Comparison of ENCODE assay signal across 35 cellular contexts in the genomic region with DNA sequence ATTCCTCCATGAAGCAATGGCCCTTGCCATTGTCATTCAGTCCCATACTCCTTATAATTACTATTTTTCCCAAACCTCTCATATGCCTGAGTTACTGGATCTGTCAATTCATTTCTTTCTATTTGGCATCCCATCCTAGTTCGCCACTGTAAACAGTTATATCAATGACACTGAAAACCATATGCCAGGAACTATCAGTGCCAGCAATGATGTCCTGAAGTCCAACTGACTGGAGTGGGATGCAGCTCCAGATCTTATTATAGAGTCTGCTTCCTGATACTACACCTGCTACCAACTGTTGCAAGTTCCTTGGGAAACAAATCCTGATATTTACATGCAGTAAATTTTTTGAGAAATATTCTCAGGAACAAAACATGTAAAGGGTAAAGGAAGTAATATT. TPM values are rescaled to one million over a fixed set of nuclear protein-coding genes. Genes with fewer than 3 reads are reported as not detected.
"Had no signal": no experiment of that assay in that cellular context is flagged by ENCODE, and none has a peak within 500 bp of the region (broad histone marks: within the 10 kb centered on the region; RNA-seq: fewer than 3 reads in every experiment).

No MANE protein-coding gene starts in this region.

- H3K27me3 Mint-ChIP-seq: activated B cell treated with CpG ODN at 0.5 μM for 24 hours, IgD-negative memory B cell had no signal

- H3K4me3 Mint-ChIP-seq: activated B cell treated with CpG ODN at 0.5 μM for 24 hours; activated CD4-positive, alpha-beta memory T cell treated with anti-CD3 and anti-CD28 coated beads for 36 hours; activated naive CD4-positive, alpha-beta T cell treated with anti-CD3 and anti-CD28 coated beads for 36 hours; activated T-cell treated with anti-CD3 and anti-CD28 coated beads, Interleukin-2, amount 50 U/mL, for 4 hours; activated T-helper 1 cell treated with anti-CD3 and anti-CD28 coated beads, Interleukin-12 subunit alpha, Interleukin-12 subunit beta, Interleukin-2, Interleukin-4 antibody, amounts not matched to agents 30 ng/mL and 10 ng/mL and 1 ng/mL, durations not matched to agents 14 hours and 24 hours and 36 hours; IgD-negative memory B cell had no signal

- ATAC-seq: activated naive CD4-positive, alpha-beta T cell treated with anti-CD3 and anti-CD28 coated beads, Interleukin-2, amount 50 U/mL, for 72 hours; activated T-cell treated with anti-CD3 and anti-CD28 coated beads, Interleukin-2, amount 50 U/mL, for 4 hours; body of pancreas; PC-3; SK-N-SH treated with all-trans-retinoic acid at 6 μM for 48 hours had no signal

- DNase-seq: activated B cell treated with CpG ODN at 0.5 μM for 24 hours; activated CD4-positive, alpha-beta memory T cell treated with anti-CD3 and anti-CD28 coated beads for 36 hours; activated CD4-positive, alpha-beta T cell treated with anti-CD3 and anti-CD28 coated beads for 4 hours; activated CD4-positive, alpha-beta T cell treated with anti-CD3 and anti-CD28 coated beads, Interleukin-2, amount 50 U/mL, for 1 hour; activated CD4-positive, CD25-positive, alpha-beta regulatory T cell treated with anti-CD3 and anti-CD28 coated beads, Interleukin-2, amount 50 U/mL, for 72 hours; activated CD8-positive, alpha-beta memory T cell treated with anti-CD3 and anti-CD28 coated beads, Interleukin-2, amount 50 U/mL, for 4 hours; activated gamma-delta T cell treated with Interleukin-2 at 50 U/mL for 16 hours; activated naive CD4-positive, alpha-beta T cell treated with anti-CD3 and anti-CD28 coated beads for 36 hours; activated T-cell treated with anti-CD3 and anti-CD28 coated beads for 4 hours; activated T-cell treated with anti-CD3 and anti-CD28 coated beads, Interleukin-2, amount 50 U/mL, for 4 hours; body of pancreas; Kasumi-1; KG1; MG63; NCI-H1048; NCI-H1436 treated with DMSO at 0.1 percent for 48 hours; NCI-H1930; NCI-H2081 treated with DMSO at 0.1 percent for 48 hours; NCI-H226; NCI-H510A; NCI-H526; NCI-H748 treated with DMSO at 0.1 percent for 48 hours; NK-92 treated with Interleukin-12 subunit alpha and Interleukin-12 subunit beta, amount 100 ng/mL, for 24 hours; PC-3; Peyer's patch; RPMI8226; SIG-M5; T-helper 1 cell; T-helper 2 cell; T-helper 9 cell had no signal

- H3K9me3 Mint-ChIP-seq: activated naive CD4-positive, alpha-beta T cell treated with anti-CD3 and anti-CD28 coated beads for 36 hours; activated T-helper 1 cell treated with anti-CD3 and anti-CD28 coated beads, Interleukin-12 subunit alpha, Interleukin-12 subunit beta, Interleukin-2, Interleukin-4 antibody, amounts not matched to agents 30 ng/mL and 10 ng/mL and 1 ng/mL, durations not matched to agents 14 hours and 24 hours and 36 hours had no signal

- H3K36me3 Mint-ChIP-seq: activated CD4-positive, alpha-beta memory T cell treated with anti-CD3 and anti-CD28 coated beads for 36 hours; activated naive CD4-positive, alpha-beta T cell treated with anti-CD3 and anti-CD28 coated beads, Interleukin-2, amount 50 U/mL, for 72 hours; IgD-negative memory B cell had no signal

- H3K27ac Mint-ChIP-seq: activated B cell treated with CpG ODN at 0.5 μM for 24 hours; activated CD4-positive, alpha-beta memory T cell treated with anti-CD3 and anti-CD28 coated beads for 36 hours; activated naive CD4-positive, alpha-beta T cell treated with anti-CD3 and anti-CD28 coated beads for 36 hours; activated naive CD4-positive, alpha-beta T cell treated with anti-CD3 and anti-CD28 coated beads, Interleukin-2, amount 50 U/mL, for 72 hours; activated T-helper 1 cell treated with anti-CD3 and anti-CD28 coated beads, Interleukin-12 subunit alpha, Interleukin-12 subunit beta, Interleukin-2, Interleukin-4 antibody, amounts not matched to agents 30 ng/mL and 10 ng/mL and 1 ng/mL, durations not matched to agents 14 hours and 24 hours and 36 hours; IgD-negative memory B cell had no signal

RNA-seq across cellular contexts. Expression of gene BANK1, which starts 27.0 kb away (rescaled TPM):
- total RNA-seq: activated CD4-positive, alpha-beta memory T cell treated with anti-CD3 and anti-CD28 coated beads for 36 hours; activated naive CD4-positive, alpha-beta T cell treated with anti-CD3 and anti-CD28 coated beads, Interleukin-2, amount 50 U/mL, for 72 hours; activated T-helper 1 cell treated with anti-CD3 and anti-CD28 coated beads, Interleukin-12 subunit alpha, Interleukin-12 subunit beta, Interleukin-2, Interleukin-4 antibody, amounts not matched to agents 30 ng/mL and 10 ng/mL and 1 ng/mL, durations not matched to agents 14 hours and 24 hours and 36 hours; SK-MEL-5 had no signal
